Comparison of ENCODE assay signal across 8 cellular contexts in the genomic region with DNA sequence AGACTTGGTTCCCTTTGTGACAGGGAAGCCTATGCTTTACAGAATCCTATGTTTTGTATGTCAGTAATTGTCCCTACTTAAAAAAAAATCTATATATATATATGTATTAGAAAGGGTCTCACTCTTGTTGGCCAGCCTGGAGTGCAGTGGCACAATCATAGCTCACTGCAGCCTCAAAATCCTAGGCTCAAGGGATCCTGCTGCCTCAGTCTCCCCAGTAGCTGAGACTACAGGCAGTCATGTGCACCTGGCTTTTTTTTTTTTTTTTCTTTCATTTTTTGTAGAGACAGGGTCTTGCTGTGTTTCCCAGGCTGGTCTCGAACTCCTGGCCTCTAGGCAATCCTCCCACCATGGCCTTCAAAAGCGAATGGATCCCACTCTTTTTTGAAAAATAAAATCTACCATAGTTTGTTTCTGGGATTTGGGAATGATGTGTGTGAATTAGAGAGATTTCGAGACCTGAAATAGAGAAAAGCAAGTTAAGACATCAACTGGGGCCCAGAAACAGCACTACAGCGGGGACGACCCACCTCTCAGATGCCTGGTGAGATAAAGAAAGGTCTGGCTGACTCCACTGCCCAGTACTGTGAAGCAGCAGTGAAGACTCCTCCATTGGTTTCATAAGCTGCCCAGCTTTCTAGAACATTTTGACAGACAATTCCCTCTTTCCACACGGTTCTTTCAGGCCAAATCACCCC. TPM values are rescaled to one million over a fixed set of nuclear protein-coding genes. Genes with fewer than 3 reads are reported as not detected.
DNase-seq lines count a peak whose midpoint lies in the region; TF ChIP-seq lines count a peak whose summit lies in the region.

No MANE protein-coding gene starts in this region.

- peaks cover 29% of the 10 kb centered on the region for H4K20me1 ChIP-seq in BLaER1
- peaks cover 26% of the 10 kb centered on the region for H4K20me1 ChIP-seq in OCI-LY3 (ENCODE audit: insufficient read depth, low read length)

- no peaks in the 10 kb centered on the region for H3K9me3 ChIP-seq in BLaER1
- no peaks in the 10 kb centered on the region for H3K9me3 ChIP-seq in OCI-LY3 (ENCODE audit: insufficient read depth, low read length)

- H2AFZ ChIP-seq in OCI-LY3 (ENCODE audit: low read depth, low read length): no peak overlapping the region

- H3K4me1 ChIP-seq in BLaER1: peaks cover 56% of the 10 kb centered on the region
- peaks cover 55% of the 10 kb centered on the region for H3K4me1 ChIP-seq in OCI-LY3 (ENCODE audit: low read length)

- peak overlapping the region; percentile 100 for H3K27ac Mint-ChIP-seq in nephron progenitor cell

- H3K27me3 Mint-ChIP-seq in nephron progenitor cell (ENCODE audit: low read depth, poor library complexity): no peaks in the 10 kb centered on the region

- H3K9ac ChIP-seq in BLaER1: peak overlapping the region; percentile 99
- H3K9ac ChIP-seq in OCI-LY3 (ENCODE audit: low read length): peak overlapping the region; percentile 96

- no peaks in the 10 kb centered on the region for H3K27me3 ChIP-seq in BLaER1
- H3K27me3 ChIP-seq in OCI-LY3 (ENCODE audit: low read depth, low read length): no peaks in the 10 kb centered on the region

- TF ChIP-seq CTCF in OCI-LY3 (IDR thresholded peaks at IDR 0.05; ENCODE audit: low read depth, low read length): no peak
- TF ChIP-seq CTCF in coronary artery (IDR thresholded peaks at IDR 0.05): no peak
- no peak for TF ChIP-seq CTCF in nephron progenitor cell (IDR thresholded peaks at IDR 0.05)

- H3K79me2 ChIP-seq in OCI-LY3 (ENCODE audit: low read length): peaks cover 79% of the 10 kb centered on the region

- peak overlapping the region; percentile 95 for H3K4me3 Mint-ChIP-seq in nephron progenitor cell

- DNase-seq in coronary artery (ENCODE audit: low spot score) (no peak), nephron progenitor cell (no peak), AG08396 (ENCODE audit: low spot score) (no peak), cerebellum (ENCODE audit: low spot score) (no peak), COLO829 (ENCODE audit: low spot score) (no peak)
- no peak for DNase-seq in stimulated activated CD4-positive, alpha-beta T cell treated with anti-CD3 and anti-CD28 coated beads, Interleukin-4, amount 100 ng/mL, for 24 hours

- peak overlapping the region; percentile 94 for H3K4me2 ChIP-seq in BLaER1
- H3K4me2 ChIP-seq in OCI-LY3 (ENCODE audit: low read length): peak overlapping the region; percentile 92

- no peaks in the 10 kb centered on the region for H3K36me3 Mint-ChIP-seq in nephron progenitor cell (ENCODE audit: low read depth)

- no peaks in the 10 kb centered on the region for H3K36me3 ChIP-seq in BLaER1
- peaks cover 29% of the 10 kb centered on the region for H3K36me3 ChIP-seq in OCI-LY3 (replicated peaks; ENCODE audit: low read depth, low read length)

- H3K9me3 Mint-ChIP-seq in nephron progenitor cell: no peaks in the 10 kb centered on the region

- H3K27ac ChIP-seq in BLaER1: peak overlapping the region; percentile 99
- H3K27ac ChIP-seq in OCI-LY3 (ENCODE audit: low read length): peak overlapping the region; percentile 97
- H3K27ac ChIP-seq in coronary artery: peak overlapping the region; percentile 99 to 100

- peaks cover 95% of the 10 kb centered on the region for H3K4me1 Mint-ChIP-seq in nephron progenitor cell

- H3K4me3 ChIP-seq in BLaER1 (peak overlapping the region; percentile 90), OCI-LY3 (ENCODE audit: low read length) (peak overlapping the region; percentile 82), coronary artery (peak overlapping the region; percentile 90)

RNA-seq across cellular contexts. Expression of gene NEAT1, which starts 1.9 kb away (rescaled TPM):
- total RNA-seq in cerebellum: 17.0 TPM

RNA-seq across cellular contexts. Expression of gene FRMD8, which starts 34.2 kb away (rescaled TPM):
- 9.2 TPM for total RNA-seq in cerebellum

RNA-seq across cellular contexts. Expression of gene SLC25A45, which starts 38.2 kb away (rescaled TPM):
- total RNA-seq in cerebellum: 0.73 TPM
